12 cellular contexts compared by ENCODE assay signal in the genomic region with DNA sequence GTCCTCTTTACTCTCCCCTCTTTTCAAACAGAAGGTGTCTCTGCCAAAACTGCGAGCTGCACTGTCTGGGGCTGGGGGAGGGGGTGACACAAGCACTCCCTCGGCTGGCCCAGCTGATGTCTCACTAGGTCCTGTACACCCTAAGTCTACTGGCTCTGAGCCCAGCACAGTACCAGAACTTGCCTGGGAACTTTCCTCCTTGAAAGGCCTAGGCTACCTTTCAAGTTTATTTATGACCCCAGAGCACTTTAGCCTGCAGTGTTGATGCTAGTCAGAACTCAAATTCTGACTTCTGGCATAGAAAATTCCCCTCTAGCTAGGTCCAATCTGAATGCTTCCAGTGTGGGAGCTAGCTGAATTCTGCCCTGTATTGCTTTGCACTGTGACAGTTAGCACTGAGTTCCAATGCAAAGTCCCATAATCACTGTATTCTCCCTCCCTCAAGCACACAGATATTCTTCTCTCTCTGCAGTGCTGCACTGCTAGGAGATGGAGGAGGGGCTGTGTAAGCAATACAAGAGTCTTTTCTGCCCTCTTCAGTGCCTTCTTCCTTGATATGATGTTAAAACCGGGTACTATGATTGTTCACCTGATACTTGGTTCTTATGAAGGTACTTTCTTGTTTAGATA. TPM values are rescaled to one million over a fixed set of nuclear protein-coding genes. Genes with fewer than 3 reads are reported as not detected.
DNase-seq lines count a peak whose midpoint lies in the region; ATAC-seq and TF ChIP-seq lines count a peak whose summit lies in the region.
"Had no signal": no experiment of that assay in that cellular context is flagged by ENCODE, and none has a peak within 500 bp of the region (broad histone marks: within the 10 kb centered on the region; RNA-seq: fewer than 3 reads in every experiment).

No MANE protein-coding gene starts in this region.

- no peak for TF ChIP-seq POLR2A in esophagus muscularis mucosa (IDR thresholded peaks at IDR 0.05; ENCODE audit: low read depth)

- intact Hi-C loops in esophagus muscularis mucosa (cut with DNase I): no loop called here

- H3K4me3 ChIP-seq in esophagus muscularis mucosa: peak overlapping the region in 2 of 4 donors; percentile 0 to 7

- H3K4me1 Mint-ChIP-seq in activated T-cell treated with anti-CD3 and anti-CD28 coated beads, Interleukin-2, amount 50 U/mL, for 24 hours (ENCODE audit: low read depth): no peaks in the 10 kb centered on the region
- H3K4me1 Mint-ChIP-seq in activated T-helper 17 cell treated with anti-CD3 and anti-CD28 coated beads, Interleukin-2, amount 50 U/mL, for 72 hours: no peaks in the 10 kb centered on the region
- H3K4me1 Mint-ChIP-seq: activated CD4-positive, alpha-beta T cell treated with anti-CD3 and anti-CD28 coated beads, Interleukin-2, amount 10 ng/mL, durations not matched to agents 7 days and 5 days; naive B cell; stimulated activated effector memory CD8-positive, alpha-beta T cell treated with anti-CD3 and anti-CD28 coated beads, Interleukin-12 subunit alpha, Interleukin-12 subunit beta, amount 100 ng/mL, for 72 hours had no signal

- H3K27ac ChIP-seq in esophagus muscularis mucosa (replicated peaks in 1 of 4): peak overlapping the region; percentile 77 to 81 (median 80)
- H3K27ac ChIP-seq: HL-60 had no signal

- ATAC-seq in omental fat pad (ENCODE audit: low FRiP score) (peak; percentile 39), HG03095 (IDR thresholded peaks at IDR 0.05; ENCODE audit: unreplicated experiment) (no peak)
- ATAC-seq in activated T-helper 17 cell treated with anti-CD3 and anti-CD28 coated beads, Interleukin-2, amount 50 U/mL, for 72 hours (replicated peaks): no peak
- ATAC-seq: stimulated activated effector memory CD8-positive, alpha-beta T cell treated with anti-CD3 and anti-CD28 coated beads, Interleukin-12 subunit alpha, Interleukin-12 subunit beta, amount 100 ng/mL, for 72 hours had no signal

- H3K9me3 ChIP-seq in esophagus muscularis mucosa: peaks cover 0 to 7% (median 2%) of the 10 kb centered on the region in 4 donors

- 38% methylated on average over 3 of the region's 3 CpGs for WGBS in esophagus muscularis mucosa

- no peaks in the 10 kb centered on the region for H3K27me3 Mint-ChIP-seq in activated T-cell treated with anti-CD3 and anti-CD28 coated beads, Interleukin-2, amount 50 U/mL, for 24 hours
- H3K27me3 Mint-ChIP-seq in activated T-helper 17 cell treated with anti-CD3 and anti-CD28 coated beads, Interleukin-2, amount 50 U/mL, for 72 hours: no peaks in the 10 kb centered on the region
- H3K27me3 Mint-ChIP-seq: activated CD4-positive, alpha-beta T cell treated with anti-CD3 and anti-CD28 coated beads, Interleukin-2, amount 10 ng/mL, durations not matched to agents 7 days and 5 days; naive B cell had no signal

- H3K36me3 Mint-ChIP-seq in activated T-cell treated with anti-CD3 and anti-CD28 coated beads, Interleukin-2, amount 50 U/mL, for 24 hours (ENCODE audit: low read depth): no peaks in the 10 kb centered on the region
- no peaks in the 10 kb centered on the region for H3K36me3 Mint-ChIP-seq in activated T-helper 17 cell treated with anti-CD3 and anti-CD28 coated beads, Interleukin-2, amount 50 U/mL, for 72 hours (ENCODE audit: low read depth)
- H3K36me3 Mint-ChIP-seq: naive B cell; stimulated activated effector memory CD8-positive, alpha-beta T cell treated with anti-CD3 and anti-CD28 coated beads, Interleukin-12 subunit alpha, Interleukin-12 subunit beta, amount 100 ng/mL, for 72 hours had no signal

- H3K4me3 Mint-ChIP-seq in activated T-cell treated with anti-CD3 and anti-CD28 coated beads, Interleukin-2, amount 50 U/mL, for 24 hours: no peak overlapping the region
- H3K4me3 Mint-ChIP-seq in activated T-helper 17 cell treated with anti-CD3 and anti-CD28 coated beads, Interleukin-2, amount 50 U/mL, for 72 hours: no peak overlapping the region
- H3K4me3 Mint-ChIP-seq: activated CD4-positive, alpha-beta T cell treated with anti-CD3 and anti-CD28 coated beads, Interleukin-2, amount 10 ng/mL, durations not matched to agents 7 days and 5 days; naive B cell; stimulated activated effector memory CD8-positive, alpha-beta T cell treated with anti-CD3 and anti-CD28 coated beads, Interleukin-12 subunit alpha, Interleukin-12 subunit beta, amount 100 ng/mL, for 72 hours had no signal

- no peaks in the 10 kb centered on the region for H3K36me3 ChIP-seq in esophagus muscularis mucosa

- no peak for TF ChIP-seq EP300 in esophagus muscularis mucosa (IDR thresholded peaks at IDR 0.05)

- H3K27ac Mint-ChIP-seq in activated T-cell treated with anti-CD3 and anti-CD28 coated beads, Interleukin-2, amount 50 U/mL, for 24 hours: no peak overlapping the region
- H3K27ac Mint-ChIP-seq in activated T-helper 17 cell treated with anti-CD3 and anti-CD28 coated beads, Interleukin-2, amount 50 U/mL, for 72 hours: no peak overlapping the region
- H3K27ac Mint-ChIP-seq: activated CD4-positive, alpha-beta T cell treated with anti-CD3 and anti-CD28 coated beads, Interleukin-2, amount 10 ng/mL, durations not matched to agents 7 days and 5 days; naive B cell; stimulated activated effector memory CD8-positive, alpha-beta T cell treated with anti-CD3 and anti-CD28 coated beads, Interleukin-12 subunit alpha, Interleukin-12 subunit beta, amount 100 ng/mL, for 72 hours had no signal

- DNase-seq in Ammon's horn (ENCODE audit: low spot score): peak; percentile 13
- DNase-seq in NCI-H226: peak; percentile 47
- no peak for DNase-seq in esophagus muscularis mucosa (ENCODE audit: extremely low spot score)
- no peak for DNase-seq in omental fat pad (ENCODE audit: low spot score)
- DNase-seq in activated T-cell treated with anti-CD3 and anti-CD28 coated beads, Interleukin-2, amount 50 U/mL, for 24 hours: no peak
- DNase-seq in stimulated activated naive CD4-positive, alpha-beta T cell (lab: John Stamatoyannopoulos, UW): no peak
- DNase-seq: activated CD4-positive, alpha-beta T cell treated with anti-CD3 and anti-CD28 coated beads, Interleukin-2, amount 10 ng/mL, durations not matched to agents 7 days and 5 days; naive B cell had no signal

- no peaks in the 10 kb centered on the region for H3K27me3 ChIP-seq in esophagus muscularis mucosa

- H3K9me3 Mint-ChIP-seq in activated T-cell treated with anti-CD3 and anti-CD28 coated beads, Interleukin-2, amount 50 U/mL, for 24 hours: peaks cover 3% of the 10 kb centered on the region
- H3K9me3 Mint-ChIP-seq in activated T-helper 17 cell treated with anti-CD3 and anti-CD28 coated beads, Interleukin-2, amount 50 U/mL, for 72 hours: peaks cover 13% of the 10 kb centered on the region

- H3K4me1 ChIP-seq in esophagus muscularis mucosa: peaks cover 6 to 70% (median 44%) of the 10 kb centered on the region in 4 donors

- TF ChIP-seq CTCF in esophagus muscularis mucosa (IDR thresholded peaks at IDR 0.05) (no peak), omental fat pad (IDR thresholded peaks at IDR 0.05) (no peak)

RNA-seq across cellular contexts. Expression of a gene that starts 10.5 kb away (rescaled TPM):
- total RNA-seq in esophagus muscularis mucosa (10 to 100 TPM; 11.4 to 28.8 (median 23.9) TPM), omental fat pad (10 to 100 TPM in 2 of 4 donors, 1 to 10 TPM in 2; 7.6 to 23.3 (median 12.5) TPM)
- not detected for total RNA-seq in activated T-helper 17 cell treated with anti-CD3 and anti-CD28 coated beads, Interleukin-2, amount 50 U/mL, for 72 hours
- total RNA-seq: activated CD4-positive, alpha-beta T cell treated with anti-CD3 and anti-CD28 coated beads, Interleukin-2, amount 10 ng/mL, durations not matched to agents 7 days and 5 days had no signal

Comparison
In these comparisons a context has a peak if more than half of its experiments do, and no peak if none do; other contexts are left out.
1. DNase-seq: peak in Ammon's horn (single experiment) and NCI-H226 (single experiment); none in esophagus muscularis mucosa (single experiment), omental fat pad (single experiment), activated T-cell treated with anti-CD3 and anti-CD28 coated beads, Interleukin-2, amount 50 U/mL, for 24 hours (single experiment) and stimulated activated naive CD4-positive, alpha-beta T cell (0 of 6).
2. RNA of a gene that starts 10.5 kb away (total RNA-seq): 11.4 to 28.8 TPM in esophagus muscularis mucosa and 7.6 to 23.3 TPM in omental fat pad; not detected in activated T-helper 17 cell treated with anti-CD3 and anti-CD28 coated beads, Interleukin-2, amount 50 U/mL, for 72 hours; every median in the first group is over 4 times any median in the second.